Comparison of ENCODE assay signal across 8 cellular contexts in the genomic region with DNA sequence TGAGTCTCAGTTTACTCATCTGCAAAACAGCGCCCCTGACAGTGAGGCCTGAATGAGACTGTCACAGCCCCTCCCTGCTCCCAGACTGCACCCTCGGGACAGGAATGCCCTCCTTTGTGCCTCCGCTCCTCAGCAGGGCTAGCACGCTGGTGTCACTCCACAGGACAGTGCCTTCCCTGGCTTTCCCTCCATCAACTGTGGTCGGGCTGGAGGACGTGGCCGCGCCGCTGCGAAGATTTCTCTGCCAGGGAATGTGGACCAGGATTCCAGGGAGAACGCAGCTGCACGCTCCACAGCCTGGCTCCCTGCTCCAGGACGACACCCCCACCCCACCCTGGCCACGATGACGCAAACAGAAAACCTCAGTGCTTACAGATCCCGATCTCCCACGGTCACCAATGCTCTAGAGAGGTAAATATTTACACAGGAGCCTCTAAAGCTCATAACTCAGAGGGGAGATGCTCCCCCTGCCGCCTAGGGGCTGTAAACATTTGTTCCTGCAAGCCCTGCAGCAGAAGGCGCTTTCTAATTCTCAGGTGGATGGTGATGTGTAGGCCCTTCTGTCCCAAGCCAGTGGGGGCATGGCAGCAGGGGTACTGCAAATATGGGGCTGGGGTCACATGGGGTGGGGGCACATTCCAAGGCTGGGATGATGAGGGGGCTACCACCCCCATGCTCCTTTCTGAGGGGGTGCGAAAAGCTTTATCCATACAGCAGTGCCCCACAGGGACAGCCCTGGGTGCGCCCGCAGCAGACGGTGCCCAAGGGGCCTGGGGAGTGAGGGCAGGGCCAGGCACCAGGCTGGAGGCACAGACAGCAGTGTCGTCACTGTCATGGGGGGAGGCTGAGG. TPM values are rescaled to one million over a fixed set of nuclear protein-coding genes. Genes with fewer than 3 reads are reported as not detected.
DNase-seq lines count a peak whose midpoint lies in the region; ATAC-seq and TF ChIP-seq lines count a peak whose summit lies in the region.

No MANE protein-coding gene starts in this region.

- H3K27me3 ChIP-seq in ACC112 (ENCODE audit: insufficient read depth, low read length) (no peaks in the 10 kb centered on the region), MG63 (no peaks in the 10 kb centered on the region), ascending aorta (no peaks in the 10 kb centered on the region), thymus (ENCODE audit: control insufficient read depth, insufficient read depth) (no peaks in the 10 kb centered on the region)

- H3K4me3 ChIP-seq in ACC112 (ENCODE audit: low read depth, low read length) (no peak overlapping the region), MG63 (no peak overlapping the region), ascending aorta (no peak overlapping the region), thymus (ENCODE audit: low read length) (no peak overlapping the region)

- in situ Hi-C loops in KBM-7 (cut with MboI; ENCODE audit: low pct_unique_long_range_greater_than_20kb, low sequenced_read_pairs): no loop called here

- H3K27ac ChIP-seq in ACC112 (ENCODE audit: low read depth, low read length) (peak overlapping the region; percentile 87), ascending aorta (peak overlapping the region; percentile 51 to 63), thymus (ENCODE audit: low read depth) (peak overlapping the region; percentile 46)

- no peak for ATAC-seq in GM19023 (IDR thresholded peaks at IDR 0.05; ENCODE audit: unreplicated experiment)
- ATAC-seq in HG02610 (IDR thresholded peaks at IDR 0.05; ENCODE audit: unreplicated experiment): no peak

- H3K36me3 ChIP-seq in ACC112 (ENCODE audit: insufficient read depth, low read length) (no peaks in the 10 kb centered on the region), MG63 (no peaks in the 10 kb centered on the region), ascending aorta (no peaks in the 10 kb centered on the region), thymus (ENCODE audit: control insufficient read depth, insufficient read depth) (peaks cover 28% of the 10 kb centered on the region)

- H3K9me3 ChIP-seq in MG63 (no peaks in the 10 kb centered on the region), ascending aorta (no peaks in the 10 kb centered on the region), thymus (ENCODE audit: control insufficient read depth) (no peaks in the 10 kb centered on the region)

- no peak for TF ChIP-seq CTCF in ascending aorta (IDR thresholded peaks at IDR 0.05)

- peaks cover 3% of the 10 kb centered on the region for H3K79me2 ChIP-seq in ACC112 (ENCODE audit: control insufficient read depth, insufficient read depth, low read length, unreplicated experiment)

- intact Hi-C loops in ascending aorta (cut with DNase I): loop anchor here (10.0 kb wide), 1 partner anchor 122 kb away; no protein-coding TSS in a partner anchor

- H2AFZ ChIP-seq in ACC112 (ENCODE audit: low read length, unreplicated experiment): no peak overlapping the region

- WGBS in thymus: 92% methylated on average over 24 of the region's 24 CpGs

- H3K4me1 ChIP-seq in ACC112 (ENCODE audit: control insufficient read depth, insufficient read depth, low read length, unreplicated experiment): peaks cover 38% of the 10 kb centered on the region
- peaks cover 10 to 25% of the 10 kb centered on the region in 2 donors for H3K4me1 ChIP-seq in ascending aorta
- no peaks in the 10 kb centered on the region for H3K4me1 ChIP-seq in thymus (ENCODE audit: control insufficient read depth, insufficient read depth, low read length)

- DNase-seq in MG63 (peak; percentile 43), ascending aorta (ENCODE audit: low spot score in 2 of 2) (no peak), iris pigment epithelial cell (ENCODE audit: low read depth) (peak; percentile 98), KBM-7 (no peak)

RNA-seq across cellular contexts. Expression of a gene that starts 12.4 kb away (rescaled TPM):
- total RNA-seq in MG63 (2014; rRNA removed; shearing (Covaris generic); ENCODE audit: low replicate concordance): 16.9 and 32.5 TPM in 2 replicates
- total RNA-seq in ascending aorta: 42.7 TPM
- polyA plus RNA-seq in thymus: 20.0 TPM

Comparison
In these comparisons a context has a peak if more than half of its experiments do, and no peak if none do; other contexts are left out.
1. DNase-seq: peak in MG63 (single experiment) and iris pigment epithelial cell (single experiment); none in ascending aorta (0 of 2) and KBM-7 (single experiment).
2. Peak in every context shown above with its lines, with median percentiles within 50 percentile points of each other: H3K27ac ChIP-seq.